1 cellular context compared by ENCODE assay signal in the genomic region with DNA sequence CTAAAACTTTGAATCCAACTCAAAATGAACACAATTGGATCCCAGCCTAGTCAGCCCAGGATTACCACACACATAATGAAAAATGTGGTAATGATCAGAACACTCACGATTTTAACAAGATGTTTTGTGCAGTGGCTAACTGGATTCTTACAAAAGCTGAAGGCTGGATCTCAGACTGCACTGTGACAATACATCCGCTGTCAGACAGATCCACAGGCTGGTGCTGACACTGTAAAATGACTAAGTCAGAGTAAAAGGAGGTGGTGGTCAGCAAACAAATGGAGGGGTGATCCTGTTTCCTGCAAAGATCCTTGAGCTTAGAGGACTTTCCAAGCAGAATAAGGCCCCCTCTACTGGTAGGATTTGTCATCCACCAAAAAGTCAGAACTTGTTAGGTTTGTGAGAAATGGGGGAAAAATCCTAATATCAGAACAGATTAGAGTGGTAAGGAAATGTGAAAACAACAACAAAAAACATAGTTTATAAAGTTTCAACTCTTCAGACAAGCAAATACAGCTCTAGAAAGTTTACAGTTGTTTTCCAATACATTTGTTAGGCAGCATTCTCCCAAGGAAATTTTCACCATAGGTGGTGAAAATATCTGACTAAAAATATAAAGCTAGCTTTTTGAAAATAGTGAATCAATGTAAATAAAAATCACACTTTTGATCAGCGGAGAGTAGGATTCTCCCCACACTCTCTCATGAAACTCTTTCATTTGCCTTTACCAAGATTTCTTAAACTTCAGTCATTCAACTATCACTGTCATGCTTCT.
TF ChIP-seq lines count a peak whose summit lies in the region.

No MANE protein-coding gene starts in this region.

TF ChIP-seq in K562, 482 proteins besides CTCF, POLR2A, EP300 and RAD21 (continued from another document):
- TF ChIP-seq ARID2 (IDR thresholded peaks at IDR 0.05) (0 out of 2 replicates have a peak, but pooled peaks have one; percentile 26), ZNF316 (IDR thresholded peaks at IDR 0.05) (0 out of 2 replicates have a peak, but pooled peaks have one; percentile 28), RBM39 (optimal IDR thresholded peaks at IDR 0.05; ENCODE audit: low read depth, low read length) (no peak), MYC (IDR thresholded peaks at IDR 0.05; ENCODE audit: low read depth, low read length) (0 out of 2 replicates have a peak, but pooled peaks have one; percentile 14), MYC (CRISPR knock-in tag; IDR thresholded peaks at IDR 0.05; ENCODE audit: borderline replicate concordance, low read depth) (no peak), ZC3H11A (IDR thresholded peaks at IDR 0.05; ENCODE audit: low read depth, low read length) (0 out of 2 replicates have a peak, but pooled peaks have one; percentile 41), KDM1A (IDR thresholded peaks at IDR 0.05) (no peak), DACH1 (IDR thresholded peaks at IDR 0.05; ENCODE audit: partially characterized antibody) (no peak), NR4A1 (CRISPR knock-in tag; IDR thresholded peaks at IDR 0.05) (no peak), NR4A1 (tag; IDR thresholded peaks at IDR 0.05) (no peak), SMARCA5 (IDR thresholded peaks at IDR 0.05) (no peak), BRD9 (IDR thresholded peaks at IDR 0.05; ENCODE audit: low read depth, partially characterized antibody) (peak; percentile 52), ZNF780A (CRISPR knock-in tag; IDR thresholded peaks at IDR 0.05) (no peak), TAF15 (IDR thresholded peaks at IDR 0.05; ENCODE audit: low read depth, low read length) (no peak), C11orf30 (IDR thresholded peaks at IDR 0.05; ENCODE audit: low read depth) (peak; percentile 22; the same call in 1 of the 2 replicates), ZNF146 (CRISPR knock-in tag; IDR thresholded peaks at IDR 0.05; ENCODE audit: unreplicated experiment) (no peak), FOXP1 (CRISPR knock-in tag; IDR thresholded peaks at IDR 0.05) (no peak), ZBTB7A (IDR thresholded peaks at IDR 0.05; ENCODE audit: borderline replicate concordance, control insufficient read depth, low read depth, low read length) (0 out of 2 replicates have a peak, but pooled peaks have one; percentile 39), ZNF354B (CRISPR knock-in tag; IDR thresholded peaks at IDR 0.05) (no peak), ESRRA (IDR thresholded peaks at IDR 0.05; ENCODE audit: borderline replicate concordance, low read depth) (0 out of 2 replicates have a peak, but pooled peaks have one; percentile 22)
- TF ChIP-seq, protein P1, sequence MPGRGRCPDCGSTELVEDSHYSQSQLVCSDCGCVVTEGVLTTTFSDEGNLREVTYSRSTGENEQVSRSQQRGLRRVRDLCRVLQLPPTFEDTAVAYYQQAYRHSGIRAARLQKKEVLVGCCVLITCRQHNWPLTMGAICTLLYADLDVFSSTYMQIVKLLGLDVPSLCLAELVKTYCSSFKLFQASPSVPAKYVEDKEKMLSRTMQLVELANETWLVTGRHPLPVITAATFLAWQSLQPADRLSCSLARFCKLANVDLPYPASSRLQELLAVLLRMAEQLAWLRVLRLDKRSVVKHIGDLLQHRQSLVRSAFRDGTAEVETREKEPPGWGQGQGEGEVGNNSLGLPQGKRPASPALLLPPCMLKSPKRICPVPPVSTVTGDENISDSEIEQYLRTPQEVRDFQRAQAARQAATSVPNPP (IDR thresholded peaks at IDR 0.05; ENCODE audit: borderline replicate concordance, insufficient read depth, insufficient read length): no peak
- TF ChIP-seq, protein P2, sequence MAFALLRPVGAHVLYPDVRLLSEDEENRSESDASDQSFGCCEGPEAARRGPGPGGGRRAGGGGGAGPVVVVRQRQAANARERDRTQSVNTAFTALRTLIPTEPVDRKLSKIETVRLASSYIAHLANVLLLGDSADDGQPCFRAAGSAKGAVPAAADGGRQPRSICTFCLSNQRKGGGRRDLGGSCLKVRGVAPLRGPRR (CRISPR knock-in tag; IDR thresholded peaks at IDR 0.05): no peak
- TF ChIP-seq, protein P3, sequence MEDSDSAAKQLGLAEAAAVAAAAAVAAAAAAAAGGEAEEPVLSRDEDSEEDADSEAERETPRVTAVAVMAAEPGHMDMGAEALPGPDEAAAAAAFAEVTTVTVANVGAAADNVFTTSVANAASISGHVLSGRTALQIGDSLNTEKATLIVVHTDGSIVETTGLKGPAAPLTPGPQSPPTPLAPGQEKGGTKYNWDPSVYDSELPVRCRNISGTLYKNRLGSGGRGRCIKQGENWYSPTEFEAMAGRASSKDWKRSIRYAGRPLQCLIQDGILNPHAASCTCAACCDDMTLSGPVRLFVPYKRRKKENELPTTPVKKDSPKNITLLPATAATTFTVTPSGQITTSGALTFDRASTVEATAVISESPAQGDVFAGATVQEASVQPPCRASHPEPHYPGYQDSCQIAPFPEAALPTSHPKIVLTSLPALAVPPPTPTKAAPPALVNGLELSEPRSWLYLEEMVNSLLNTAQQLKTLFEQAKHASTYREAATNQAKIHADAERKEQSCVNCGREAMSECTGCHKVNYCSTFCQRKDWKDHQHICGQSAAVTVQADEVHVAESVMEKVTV (CRISPR knock-in tag; IDR thresholded peaks at IDR 0.05): peak; percentile 53; the same call in 1 of the 2 replicates
